Comparison of ENCODE assay signal across 1 cellular context in the genomic region with DNA sequence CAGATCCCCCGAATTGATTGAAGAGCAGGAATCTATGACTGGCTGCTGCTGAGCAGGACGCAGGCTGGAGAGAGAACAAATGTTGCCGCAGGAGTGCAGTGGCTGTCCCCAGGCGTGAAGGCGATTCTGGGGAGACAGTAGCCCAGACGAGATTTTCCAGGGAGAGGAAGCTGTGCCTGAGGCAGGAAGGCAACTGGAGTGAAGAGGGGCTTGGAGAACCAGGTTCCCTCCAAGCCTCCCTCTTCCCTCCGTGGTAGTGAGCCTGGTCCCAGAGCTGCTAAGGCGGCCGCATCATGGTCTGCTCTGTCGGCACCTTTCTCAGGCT.
TF ChIP-seq lines count a peak whose summit lies in the region.

No MANE protein-coding gene starts in this region.

TF ChIP-seq in SK-N-SH treated with all-trans-retinoic acid at 6 μM for 48 hours, 23 proteins besides CTCF, POLR2A, EP300 and RAD21 (continued from another document):
- TF ChIP-seq CSDC2 (CRISPR knock-in tag; IDR thresholded peaks at IDR 0.05), result no peak
- TF ChIP-seq ISL1 (CRISPR knock-in tag; IDR thresholded peaks at IDR 0.05), result no peak
- no peak for TF ChIP-seq TOX (CRISPR knock-in tag; IDR thresholded peaks at IDR 0.05; ENCODE audit: borderline replicate concordance)
- TF ChIP-seq, protein P1, sequence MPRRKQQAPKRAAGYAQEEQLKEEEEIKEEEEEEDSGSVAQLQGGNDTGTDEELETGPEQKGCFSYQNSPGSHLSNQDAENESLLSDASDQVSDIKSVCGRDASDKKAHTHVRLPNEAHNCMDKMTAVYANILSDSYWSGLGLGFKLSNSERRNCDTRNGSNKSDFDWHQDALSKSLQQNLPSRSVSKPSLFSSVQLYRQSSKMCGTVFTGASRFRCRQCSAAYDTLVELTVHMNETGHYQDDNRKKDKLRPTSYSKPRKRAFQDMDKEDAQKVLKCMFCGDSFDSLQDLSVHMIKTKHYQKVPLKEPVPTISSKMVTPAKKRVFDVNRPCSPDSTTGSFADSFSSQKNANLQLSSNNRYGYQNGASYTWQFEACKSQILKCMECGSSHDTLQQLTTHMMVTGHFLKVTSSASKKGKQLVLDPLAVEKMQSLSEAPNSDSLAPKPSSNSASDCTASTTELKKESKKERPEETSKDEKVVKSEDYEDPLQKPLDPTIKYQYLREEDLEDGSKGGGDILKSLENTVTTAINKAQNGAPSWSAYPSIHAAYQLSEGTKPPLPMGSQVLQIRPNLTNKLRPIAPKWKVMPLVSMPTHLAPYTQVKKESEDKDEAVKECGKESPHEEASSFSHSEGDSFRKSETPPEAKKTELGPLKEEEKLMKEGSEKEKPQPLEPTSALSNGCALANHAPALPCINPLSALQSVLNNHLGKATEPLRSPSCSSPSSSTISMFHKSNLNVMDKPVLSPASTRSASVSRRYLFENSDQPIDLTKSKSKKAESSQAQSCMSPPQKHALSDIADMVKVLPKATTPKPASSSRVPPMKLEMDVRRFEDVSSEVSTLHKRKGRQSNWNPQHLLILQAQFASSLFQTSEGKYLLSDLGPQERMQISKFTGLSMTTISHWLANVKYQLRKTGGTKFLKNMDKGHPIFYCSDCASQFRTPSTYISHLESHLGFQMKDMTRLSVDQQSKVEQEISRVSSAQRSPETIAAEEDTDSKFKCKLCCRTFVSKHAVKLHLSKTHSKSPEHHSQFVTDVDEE (CRISPR knock-in tag; IDR thresholded peaks at IDR 0.05), result no peak
- no peak for TF ChIP-seq ZC3H10 (CRISPR knock-in tag; IDR thresholded peaks at IDR 0.05)
- TF ChIP-seq ESRRG (CRISPR knock-in tag; IDR thresholded peaks at IDR 0.05), result no peak
- no peak for TF ChIP-seq GLIS3 (CRISPR knock-in tag; IDR thresholded peaks at IDR 0.05)
- no peak for TF ChIP-seq TCF4 (CRISPR knock-in tag; IDR thresholded peaks at IDR 0.05; ENCODE audit: borderline replicate concordance)
- TF ChIP-seq ZNF70 (CRISPR knock-in tag; IDR thresholded peaks at IDR 0.05), result no peak
- TF ChIP-seq CSRNP3 (CRISPR knock-in tag; IDR thresholded peaks at IDR 0.05), result no peak
- TF ChIP-seq CREB5 (CRISPR knock-in tag; IDR thresholded peaks at IDR 0.05; ENCODE audit: low read depth), result no peak
- TF ChIP-seq BACH2 (CRISPR knock-in tag; IDR thresholded peaks at IDR 0.05; ENCODE audit: borderline replicate concordance), result no peak
- TF ChIP-seq SNAI2 (CRISPR knock-in tag; IDR thresholded peaks at IDR 0.05), result no peak
